In genomic region chr12:92365836-92366235, GRCh38 we compare ENCODE assay signal across 21 cellular contexts.
DNase-seq lines count a peak whose midpoint lies in the region; ATAC-seq and TF ChIP-seq lines count a peak whose summit lies in the region.
"Had no signal": no experiment of that assay in that cellular context is flagged by ENCODE, and none has a peak within 500 bp of the region (broad histone marks: within the 10 kb centered on the region; RNA-seq: fewer than 3 reads in every experiment).

No MANE protein-coding gene starts in this region.

- H3K36me3 ChIP-seq in right lobe of liver = no peaks in the 10 kb centered on the region
- H3K36me3 ChIP-seq: esophagus squamous epithelium, lower lobe of right lung, thyroid gland had no signal

- TF ChIP-seq POLR2A in right lobe of liver (IDR thresholded peaks at IDR 0.05) = no peak

- no peaks in the 10 kb centered on the region for H3K27me3 ChIP-seq in right lobe of liver
- H3K27me3 ChIP-seq: esophagus squamous epithelium, thyroid gland had no signal

- no peak overlapping the region for H3K27ac ChIP-seq in right lobe of liver
- H3K27ac ChIP-seq: esophagus squamous epithelium, KMS-11, lower lobe of right lung, thyroid gland had no signal

- TF ChIP-seq CTCF in right lobe of liver (IDR thresholded peaks at IDR 0.05) = no peak

- no peak overlapping the region for H3K4me3 ChIP-seq in right lobe of liver
- H3K4me3 ChIP-seq: esophagus squamous epithelium, lower lobe of right lung, thyroid gland had no signal

- intact Hi-C loops in right lobe of liver (cut with DNase I) = no loop called here

- H3K9me3 ChIP-seq in right lobe of liver = no peaks in the 10 kb centered on the region
- H3K9me3 ChIP-seq: esophagus squamous epithelium, lower lobe of right lung, thyroid gland had no signal

- peaks cover 0 to 4% (median 0%) of the 10 kb centered on the region in 4 donors for H3K4me1 ChIP-seq in right lobe of liver
- H3K4me1 ChIP-seq: lower lobe of right lung, thyroid gland had no signal

- ATAC-seq in right lobe of liver = peak; percentile 72 to 90 (median 86)
- ATAC-seq in GM21786 (IDR thresholded peaks at IDR 0.05; ENCODE audit: unreplicated experiment) = no peak
- ATAC-seq in HG03175 (IDR thresholded peaks at IDR 0.05; ENCODE audit: unreplicated experiment) = no peak
- no peak for ATAC-seq in GM18511 (IDR thresholded peaks at IDR 0.05; ENCODE audit: unreplicated experiment)
- ATAC-seq: lower lobe of right lung; Right ventricle myocardium inferior; stimulated activated effector memory CD8-positive, alpha-beta T cell treated with anti-CD3 and anti-CD28 coated beads, Interleukin-12 subunit alpha, Interleukin-12 subunit beta, amount 100 ng/mL, for 72 hours; WTC11 had no signal

- WGBS in right lobe of liver (ENCODE audit: insufficient coverage, low coverage, low lambda C conversion rate, missing lambda C conversion rate) = 18% methylated on average over 2 of the region's 2 CpGs

- DNase-seq in COLO829 (ENCODE audit: low spot score) (peak; percentile 61), NCI-H1105 (lab: John Stamatoyannopoulos, UW) (peak; percentile 40), NCI-H69 (lab: John Stamatoyannopoulos, UW) (peak; percentile 44), right lobe of liver (no peak), CD1c-positive myeloid dendritic cell (ENCODE audit: extremely low spot score) (no peak)
- DNase-seq: AML-193; DMS 273 treated with DMSO at 0.1 percent for 48 hours; effector CD4-positive, alpha-beta T cell; esophagus squamous epithelium; H9; lower lobe of right lung; NCI-H187; T-helper 2 cell; thyroid gland had no signal

Comparison
In these comparisons a context has a peak if more than half of its experiments do, and no peak if none do; other contexts are left out.
1. DNase-seq: peak in COLO829 (single experiment), NCI-H1105 (single experiment) and NCI-H69 (single experiment); none in right lobe of liver (0 of 3) and CD1c-positive myeloid dendritic cell (single experiment).
2. ATAC-seq: peak in right lobe of liver (4 of 4); none in GM21786 (single experiment), HG03175 (single experiment) and GM18511 (single experiment).